Comparison of ENCODE assay signal across 11 cellular contexts in genomic region chr12:46404225-46404631, GRCh38. TPM values are rescaled to one million over a fixed set of nuclear protein-coding genes. Genes with fewer than 3 reads are reported as not detected.
DNase-seq lines count a peak whose midpoint lies in the region; ATAC-seq and TF ChIP-seq lines count a peak whose summit lies in the region.
"Had no signal": no experiment of that assay in that cellular context is flagged by ENCODE, and none has a peak within 500 bp of the region (broad histone marks: within the 10 kb centered on the region; RNA-seq: fewer than 3 reads in every experiment).

No MANE protein-coding gene starts in this region.

- H3K23ac ChIP-seq in mesenchymal stem cell (ENCODE audit: low read length in 2 of 2), result no peak overlapping the region

- no peak overlapping the region for H3K9ac ChIP-seq in mesenchymal stem cell (ENCODE audit: low read length)

- no peaks in the 10 kb centered on the region for H3K27me3 ChIP-seq in mesenchymal stem cell (ENCODE audit: control insufficient read depth in 1 of 2, insufficient read depth in 1 of 2, low read length in 2 of 2)
- H3K27me3 ChIP-seq: adrenal gland had no signal

- WGBS in mesenchymal stem cell, result 14% methylated on average over 1 of the region's 1 CpG

- POLR2A ChIA-PET in AG04449 (lab: Yijun Ruan, JAX), result interaction anchor here (0.9 to 1.9 kb wide), 4 partner anchors 16 to 152 kb away, joined by 3 to 8 read pairs (median 6); no protein-coding TSS in a partner anchor

- peaks cover 6% of the 10 kb centered on the region for H3K79me1 ChIP-seq in mesenchymal stem cell (replicated peaks; ENCODE audit: low read length, poor library complexity, severe bottlenecking)

- CTCF ChIA-PET in AG04449 (lab: Yijun Ruan, JAX), result interaction anchor here (0.9 to 1.4 kb wide), 2 partner anchors 145 to 260 kb away, joined by 3 read pairs; no protein-coding TSS in a partner anchor

- H3K9me3 ChIP-seq in mesenchymal stem cell (ENCODE audit: control insufficient read depth, low read length), result no peaks in the 10 kb centered on the region
- H3K9me3 ChIP-seq: adrenal gland had no signal

- H4K8ac ChIP-seq in mesenchymal stem cell (ENCODE audit: low read length), result no peak overlapping the region

- peak overlapping the region; percentile 30 for H4K91ac ChIP-seq in mesenchymal stem cell (ENCODE audit: low read length)

- H3K4me2 ChIP-seq in mesenchymal stem cell (ENCODE audit: low read length, poor library complexity, severe bottlenecking), result no peak overlapping the region

- H2AK5ac ChIP-seq in mesenchymal stem cell (ENCODE audit: low read length, severe bottlenecking), result no peak overlapping the region

- H3K4ac ChIP-seq in mesenchymal stem cell (ENCODE audit: low read depth in 1 of 2, low read length in 2 of 2), result peak overlapping the region in 1 of 2 experiments; percentile 90

- H3K4me1 ChIP-seq in mesenchymal stem cell (ENCODE audit: control insufficient read depth, insufficient read depth, low read depth, low read length), result peaks cover 5% of the 10 kb centered on the region

- DNase-seq in AG04449 (ENCODE audit: low read depth, low spot score) (peak; percentile 74), amniotic epithelial cell (ENCODE audit: low read depth) (peak; percentile 67), mesenchymal stem cell (peak; percentile 35), KG1 (lab: John Stamatoyannopoulos, UW) (no peak), substantia nigra (lab: John Stamatoyannopoulos, UW) (no peak)
- DNase-seq: adrenal gland; NCI-H2029 treated with DMSO at 0.1 percent for 48 hours; stimulated activated CD4-positive, alpha-beta T cell treated with anti-CD3 and anti-CD28 coated beads, Interleukin-15, amount 100 ng/mL, for 24 hours had no signal

- no peak for TF ChIP-seq CTCF in AG04449 (IDR thresholded peaks at IDR 0.05; ENCODE audit: insufficient read depth, low read length, missing control alignments)

- no peak overlapping the region for H2BK120ac ChIP-seq in mesenchymal stem cell (ENCODE audit: low read depth, low read length)

- H3K18ac ChIP-seq in mesenchymal stem cell (ENCODE audit: low read depth in 1 of 2, low read length in 2 of 2), result peak overlapping the region; percentile 78 to 84

- peak overlapping the region in 1 of 2 experiments; percentile 84 for H2BK12ac ChIP-seq in mesenchymal stem cell (ENCODE audit: low read length in 2 of 2)

- no peaks in the 10 kb centered on the region for H3K36me3 ChIP-seq in mesenchymal stem cell (ENCODE audit: control insufficient read depth in 1 of 2, insufficient read depth in 2 of 2, low read depth in 1 of 2, low read length in 2 of 2)
- H3K36me3 ChIP-seq: adrenal gland had no signal

- no peak overlapping the region for H2BK15ac ChIP-seq in mesenchymal stem cell (ENCODE audit: low read depth, poor library complexity, severe bottlenecking)

- H3K27ac ChIP-seq in mesenchymal stem cell (ENCODE audit: low read length, poor library complexity, severe bottlenecking), result no peak overlapping the region
- H3K27ac ChIP-seq in substantia nigra (ENCODE audit: low read depth, low read length, poor library complexity, severe bottlenecking), result no peak overlapping the region
- H3K27ac ChIP-seq: adrenal gland had no signal

- ATAC-seq in GM21515 (IDR thresholded peaks at IDR 0.05; ENCODE audit: unreplicated experiment) (peak; percentile 43), HG02571 (IDR thresholded peaks at IDR 0.05; ENCODE audit: unreplicated experiment) (no peak), GM19351 (IDR thresholded peaks at IDR 0.05; ENCODE audit: unreplicated experiment) (no peak)

- H3K4me3 ChIP-seq in AG04449 (ENCODE audit: low read depth, low read length) (no peak overlapping the region), mesenchymal stem cell (ENCODE audit: insufficient read depth in 1 of 2, low read depth in 1 of 2, low read length in 2 of 2) (no peak overlapping the region)
- H3K4me3 ChIP-seq: adrenal gland had no signal

- no peak overlapping the region for H2AFZ ChIP-seq in mesenchymal stem cell (ENCODE audit: low read depth, low read length)

- H2BK5ac ChIP-seq in mesenchymal stem cell (ENCODE audit: low read depth, low read length, poor library complexity, severe bottlenecking), result no peak overlapping the region

- H3K14ac ChIP-seq in mesenchymal stem cell (ENCODE audit: low read length in 2 of 2), result peak overlapping the region in 1 of 2 experiments; percentile 83

RNA-seq across cellular contexts. Expression of gene SLC38A2, which starts 31.7 kb away (rescaled TPM):
- 438 TPM for polyA plus RNA-seq in mesenchymal stem cell (2013, experiment 1 of 2)
- polyA plus RNA-seq in mesenchymal stem cell (2013, experiment 2 of 2), result 429 TPM

Comparison
In these comparisons a context has a peak if more than half of its experiments do, and no peak if none do; other contexts are left out.
1. DNase-seq: peak in AG04449 (single experiment), amniotic epithelial cell (single experiment) and mesenchymal stem cell (single experiment); none in KG1 (single experiment) and substantia nigra (0 of 49).